ENCODE assay signal across 9 cellular contexts in the genomic region with DNA sequence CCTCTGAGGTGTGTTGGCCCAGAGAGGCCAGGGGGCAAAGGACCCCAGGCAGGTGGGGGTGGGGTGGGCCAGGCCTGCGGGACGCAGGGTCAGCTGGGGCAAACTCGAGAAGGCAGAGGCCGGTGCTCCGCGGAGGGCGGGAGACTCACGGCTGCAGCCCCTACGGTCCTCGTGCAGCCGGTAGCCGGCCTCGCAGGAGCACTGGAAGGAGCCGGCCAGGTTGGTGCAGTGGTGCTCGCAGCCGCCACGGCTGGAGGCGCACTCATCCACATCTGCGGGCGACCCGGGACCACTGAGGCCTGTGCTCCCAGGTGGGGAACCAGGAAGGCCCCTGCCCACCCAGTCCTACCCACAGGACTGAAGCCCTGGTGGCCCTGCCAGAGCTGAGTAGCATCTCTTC. TPM values are rescaled to one million over a fixed set of nuclear protein-coding genes. Genes with fewer than 3 reads are reported as not detected.
"Had no signal": no experiment of that assay in that cellular context is flagged by ENCODE, and none has a peak within 500 bp of the region (broad histone marks: within the 10 kb centered on the region; RNA-seq: fewer than 3 reads in every experiment).

No MANE protein-coding gene starts in this region.

- DNase-seq: IMR-90, Karpas-422, KBM-7, KG1 had no signal

- H3K4me3 ChIP-seq: K562 had no signal

- H3K9ac ChIP-seq: KMS-11 had no signal

- H3K27me3 Mint-ChIP-seq: IgD-negative memory B cell had no signal

- H3K4me3 Mint-ChIP-seq: IgD-negative memory B cell had no signal

- ATAC-seq: HepG2, K562 had no signal

- H3K27ac ChIP-seq: HL-60, KMS-11 had no signal

- H3K4me2 ChIP-seq: KMS-11 had no signal

- H3K4me1 Mint-ChIP-seq: IgD-negative memory B cell had no signal

RNA-seq across cellular contexts. Expression of a gene that starts 55.3 kb away (rescaled TPM):
- polyA plus RNA-seq: IgD-negative memory B cell had no signal
